8 cellular contexts compared by ENCODE assay signal in genomic region chrX:122241959-122242358, GRCh38.
"Had no signal": no experiment of that assay in that cellular context is flagged by ENCODE, and none has a peak within 500 bp of the region (broad histone marks: within the 10 kb centered on the region; RNA-seq: fewer than 3 reads in every experiment).

No MANE protein-coding gene starts in this region.

- ATAC-seq: GM12878 had no signal

- H3K4me3 ChIP-seq: GM12878 had no signal

- DNase-seq: GDM1, GF-D8 had no signal

- FAIRE-seq: G401.6, GM12878, GM12891, GM12892, GM18507, GM19239 had no signal
